Comparison of ENCODE assay signal across 18 cellular contexts in genomic region chr18:10416020-10416419, GRCh38. TPM values are rescaled to one million over a fixed set of nuclear protein-coding genes. Genes with fewer than 3 reads are reported as not detected.
DNase-seq lines count a peak whose midpoint lies in the region; ATAC-seq, FAIRE-seq and TF ChIP-seq lines count a peak whose summit lies in the region.
"Had no signal": no experiment of that assay in that cellular context is flagged by ENCODE, and none has a peak within 500 bp of the region (broad histone marks: within the 10 kb centered on the region; RNA-seq: fewer than 3 reads in every experiment).

No MANE protein-coding gene starts in this region.

- H4K20me1 ChIP-seq in HepG2 (ENCODE audit: insufficient read depth, low read length), result no peaks in the 10 kb centered on the region

- H3K4me2 ChIP-seq in HepG2 (ENCODE audit: low read depth, low read length) (no peak overlapping the region), trophoblast cell (ENCODE audit: low read length) (no peak overlapping the region)

- no peak overlapping the region for H2BK12ac ChIP-seq in trophoblast cell (ENCODE audit: low read length)

- no peaks in the 10 kb centered on the region for H3K4me1 ChIP-seq in HepG2 (ENCODE audit: insufficient read depth, low read length)
- no peaks in the 10 kb centered on the region for H3K4me1 ChIP-seq in right lobe of liver
- peaks cover 42% of the 10 kb centered on the region for H3K4me1 ChIP-seq in foreskin keratinocyte
- no peaks in the 10 kb centered on the region for H3K4me1 ChIP-seq in trophoblast cell (ENCODE audit: control insufficient read depth in 1 of 2, insufficient read depth in 2 of 2, low read length in 2 of 2)

- POLR2A ChIA-PET in HepG2 (lab: Yijun Ruan, JAX), result no interaction called here

- no peak overlapping the region for H3K27ac ChIP-seq in HepG2 (ENCODE audit: extremely low read length, insufficient read depth, low read length)
- H3K27ac ChIP-seq in right lobe of liver, result no peak overlapping the region
- H3K27ac ChIP-seq in foreskin keratinocyte, result peak overlapping the region; percentile 90
- H3K27ac ChIP-seq in trophoblast cell (ENCODE audit: low read depth, low read length), result no peak overlapping the region
- H3K27ac ChIP-seq: GM23248 had no signal

- FAIRE-seq in HepG2 (lab: Jason Lieb, UNC), result no peak
- FAIRE-seq: GM12878, GM18507, H54 had no signal

- H3K18ac ChIP-seq in trophoblast cell (ENCODE audit: low read length), result no peak overlapping the region

- H4K12ac ChIP-seq in trophoblast cell (ENCODE audit: low read depth, low read length), result no peak overlapping the region

- ATAC-seq in HepG2 (no peak), right lobe of liver (no peak), foreskin keratinocyte (no peak), esophagus mucosa (no peak)
- ATAC-seq: GM12878 had no signal

- no peak overlapping the region for H2BK5ac ChIP-seq in trophoblast cell (ENCODE audit: low read depth, low read length, poor library complexity)

- H3K9ac ChIP-seq in HepG2 (ENCODE audit: insufficient read depth, low read depth, low read length) (no peak overlapping the region), trophoblast cell (ENCODE audit: low read length) (no peak overlapping the region)
- H3K9ac ChIP-seq: GM23248 had no signal

- BruUV-seq in HepG2 (replicated peaks; lab: Mats Ljungman, UMichigan), result no TSS peak

- H3K36me3 ChIP-seq in HepG2 (replicated peaks in 1 of 2; ENCODE audit: control insufficient read depth in 1 of 2, insufficient read depth in 2 of 2, low read length in 2 of 2) (no peaks in the 10 kb centered on the region), right lobe of liver (no peaks in the 10 kb centered on the region), trophoblast cell (ENCODE audit: control insufficient read depth in 1 of 2, insufficient read depth in 2 of 2, low read length in 2 of 2) (no peaks in the 10 kb centered on the region)

- no peak overlapping the region for H2AFZ ChIP-seq in HepG2 (ENCODE audit: low read length)
- H2AFZ ChIP-seq in trophoblast cell (ENCODE audit: insufficient read depth, low read length, poor library complexity), result no peak overlapping the region
- H2AFZ ChIP-seq: GM23248 had no signal

- H3K4ac ChIP-seq in trophoblast cell (ENCODE audit: low read depth, low read length), result no peak overlapping the region

- no peak overlapping the region for H2AK5ac ChIP-seq in trophoblast cell (ENCODE audit: low read length)

- no peak overlapping the region for H3K23ac ChIP-seq in trophoblast cell (ENCODE audit: low read length)

- no peak for DNase-seq in HepG2 (ENCODE audit: low spot score)
- no peak for DNase-seq in right lobe of liver
- DNase-seq in foreskin keratinocyte, result no peak
- no peak for DNase-seq in trophoblast cell
- no peak for DNase-seq in activated CD8-positive, alpha-beta memory T cell treated with anti-CD3 and anti-CD28 coated beads, Interleukin-2, amount 50 U/mL, for 48 hours
- no peak for DNase-seq in stimulated activated CD4-positive, alpha-beta T cell treated with anti-CD3 and anti-CD28 coated beads, Interleukin-4, amount 100 ng/mL, for 1 hour
- DNase-seq: 8988T; ACHN; C1 segment of cervical spinal cord; CD4-positive, alpha-beta T cell; DMS79; GM23248 had no signal

- H3K9me3 ChIP-seq in HepG2 (ENCODE audit: low read length), result no peaks in the 10 kb centered on the region
- H3K9me3 ChIP-seq in right lobe of liver, result no peaks in the 10 kb centered on the region
- no peaks in the 10 kb centered on the region for H3K9me3 ChIP-seq in trophoblast cell (ENCODE audit: insufficient read depth, low read depth, low read length)

- TF ChIP-seq CTCF in HepG2 (CRISPR knock-in tag; IDR thresholded peaks at IDR 0.05), result no peak
- TF ChIP-seq CTCF in right lobe of liver (IDR thresholded peaks at IDR 0.05), result no peak
- no peak for TF ChIP-seq CTCF in foreskin keratinocyte (conservative IDR thresholded peaks at IDR 0.05)

- no peak overlapping the region for H3K14ac ChIP-seq in trophoblast cell (ENCODE audit: low read length)

- TF ChIP-seq POLR2A in HepG2 (IDR thresholded peaks at IDR 0.05; ENCODE audit: insufficient read depth in 1 of 2, low read depth in 2 of 2, low read length in 2 of 2) (no peak), right lobe of liver (IDR thresholded peaks at IDR 0.05) (no peak)

- in situ Hi-C loops in HepG2 (cut with HindIII; ENCODE audit: extremely low pct_ligation_motif_present, low pct_unique_long_range_greater_than_20kb), result no loop called here

- H3K79me1 ChIP-seq in trophoblast cell (ENCODE audit: low read length), result no peaks in the 10 kb centered on the region

- no peak overlapping the region for H4K8ac ChIP-seq in trophoblast cell (ENCODE audit: low read depth, low read length)

- H4K91ac ChIP-seq in trophoblast cell (ENCODE audit: low read depth, low read length), result no peak overlapping the region

- no peak for TF ChIP-seq RAD21 in HepG2 (CRISPR knock-in tag; IDR thresholded peaks at IDR 0.05)

- no peak for TF ChIP-seq EP300 in HepG2 (IDR thresholded peaks at IDR 0.05; ENCODE audit: low read depth in 2 of 2, low read length in 2 of 2)
- no peak for TF ChIP-seq EP300 in HepG2 (CRISPR knock-in tag; IDR thresholded peaks at IDR 0.05; ENCODE audit: borderline replicate concordance)

- CTCF ChIA-PET in HepG2 (lab: Yijun Ruan, JAX; ENCODE audit: low intra/inter-chr PET ratio, low total read pairs), result no interaction called here

- peaks cover 0 to 12% of the 10 kb centered on the region in 2 experiments; a peak in 3 of 5 replicates for H3K27me3 ChIP-seq in HepG2 (ENCODE audit: control insufficient read depth in 1 of 2, insufficient read depth in 2 of 2, low read length in 2 of 2)
- H3K27me3 ChIP-seq in right lobe of liver, result no peaks in the 10 kb centered on the region
- no peaks in the 10 kb centered on the region for H3K27me3 ChIP-seq in foreskin keratinocyte
- no peaks in the 10 kb centered on the region for H3K27me3 ChIP-seq in trophoblast cell (ENCODE audit: insufficient read depth, low read length)

- WGBS in HepG2 (ENCODE audit: low lambda C conversion rate), result 25% methylated on average over 9 of the region's 9 CpGs
- WGBS in right lobe of liver (ENCODE audit: insufficient coverage, low coverage, low lambda C conversion rate, missing lambda C conversion rate), result 69% methylated on average over 9 of the region's 9 CpGs
- no CpG with 5 or more reads among the region's 9 CpGs for WGBS in trophoblast cell (ENCODE audit: extremely low coverage, insufficient coverage, insufficient read length)

- intact Hi-C loops in HepG2 (cut with micrococcal nuclease; ENCODE audit: unreplicated experiment), result no loop called here
- intact Hi-C loops in right lobe of liver (cut with DNase I), result no loop called here

- H3K4me3 ChIP-seq in HepG2 (replicated peaks in 1 of 3; ENCODE audit: insufficient read depth in 1 of 3, low read depth in 2 of 3, low read length in 3 of 3), result no peak overlapping the region
- no peak overlapping the region for H3K4me3 ChIP-seq in right lobe of liver
- H3K4me3 ChIP-seq in trophoblast cell (ENCODE audit: low read depth, low read length), result peak overlapping the region; percentile 48
- H3K4me3 ChIP-seq: GM12878, GM23248 had no signal

- no peak overlapping the region for H2BK120ac ChIP-seq in trophoblast cell (ENCODE audit: insufficient read depth, low read length, poor library complexity)

- H3K79me2 ChIP-seq in HepG2 (ENCODE audit: insufficient read depth, low read length), result no peaks in the 10 kb centered on the region
- H3K79me2 ChIP-seq in trophoblast cell (ENCODE audit: control insufficient read depth, insufficient read depth, low read length, poor library complexity), result no peaks in the 10 kb centered on the region

TF ChIP-seq in HepG2, 621 proteins besides CTCF, POLR2A, EP300 and RAD21 (continues in another document):
- no peak for TF ChIP-seq HOXD1 (CRISPR knock-in tag; IDR thresholded peaks at IDR 0.05)
- TF ChIP-seq MAFF (IDR thresholded peaks at IDR 0.05; ENCODE audit: low read depth, low read length), result 0 out of 2 replicates have a peak, but pooled peaks have one; percentile 5
- TF ChIP-seq FOXA1 (IDR thresholded peaks at IDR 0.05), result no peak
- TF ChIP-seq FOXA1 (CRISPR knock-in tag; IDR thresholded peaks at IDR 0.05), result no peak

RNA-seq across cellular contexts. Expression of gene APCDD1, which starts 38.4 kb away (rescaled TPM):
- 2.1 and 2.4 TPM in 2 replicates for total RNA-seq in HepG2 (2016; rRNA removed; fragmentation: Illumina TruSeq; extraction: Trizol)
- total RNA-seq in HepG2 (2016; cell fraction: cytosol; rRNA removed; fragmentation: Illumina TruSeq; extraction: Trizol; ENCODE audit: low read depth), result 0.81 and 0.88 TPM in 2 replicates
- 1.9 and 2.4 TPM in 2 replicates for total RNA-seq in HepG2 (2016; cell fraction: insoluble cytoplasmic fraction; rRNA removed; fragmentation: Illumina TruSeq; extraction: Trizol)
- total RNA-seq in HepG2 (2016; cell fraction: membrane; rRNA removed; fragmentation: Illumina TruSeq; extraction: Trizol), result 2.0 and 2.8 TPM in 2 replicates
- 1.8 and 2.5 TPM in 2 replicates for total RNA-seq in HepG2 (2016; cell fraction: nucleus; rRNA removed; fragmentation: Illumina TruSeq; extraction: Trizol)
- 6.0 and 8.6 TPM in 2 replicates for polyA plus RNA-seq in HepG2 (2011; rRNA removed)
- polyA plus RNA-seq in HepG2 (2011; cell fraction: cytosol; rRNA removed), result 2.7 and 3.7 TPM in 2 replicates
- polyA plus RNA-seq in HepG2 (2011; cell fraction: nucleus; rRNA removed), result 1.5 and 2.6 TPM in 2 replicates
- polyA plus RNA-seq in HepG2 (2012), result 3.1 and 4.2 TPM in 2 replicates
- 1.3 and 2.3 TPM in 2 replicates for polyA plus RNA-seq in HepG2 (2016; cell fraction: cytosol; fragmentation: Illumina TruSeq; extraction: Trizol; ENCODE audit: low read depth)
- 3.1 and 4.7 TPM in 2 replicates for polyA plus RNA-seq in HepG2 (2016; cell fraction: insoluble cytoplasmic fraction; fragmentation: Illumina TruSeq; extraction: Trizol; ENCODE audit: low read depth)
- polyA plus RNA-seq in HepG2 (2016; cell fraction: membrane; fragmentation: Illumina TruSeq; extraction: Trizol; ENCODE audit: low read depth), result 2.5 and 3.6 TPM in 2 replicates
- 3.6 and 4.3 TPM in 2 replicates for polyA plus RNA-seq in HepG2 (2016; cell fraction: nucleus; fragmentation: Illumina TruSeq; extraction: Trizol; ENCODE audit: insufficient read depth, low read depth)
- 8.8 TPM in 1 of 2 replicates, not detected in the other for polyA minus RNA-seq in HepG2 (2011; rRNA and poly(A)+ RNA removed; ENCODE audit: low replicate concordance)
- polyA minus RNA-seq in HepG2 (2011; cell fraction: cytosol; rRNA and poly(A)+ RNA removed), result 1.5 and 3.5 TPM in 2 replicates
- 2.3 and 2.5 TPM in 2 replicates for polyA minus RNA-seq in HepG2 (2011; cell fraction: nucleus; rRNA and poly(A)+ RNA removed)
- 1 to 10 TPM in 2 of 6 experiments, under 1 TPM in 4; 0.42 to 2.7 (median 0.71) TPM for total RNA-seq in right lobe of liver
- 2.8 and 5.6 TPM in 2 replicates for total RNA-seq in foreskin keratinocyte
- 2.0 and 4.8 TPM in 2 replicates for polyA plus RNA-seq in foreskin keratinocyte
- 0.81 and 1.4 TPM in 2 replicates for polyA plus RNA-seq in trophoblast cell (2013)
- total RNA-seq in esophagus mucosa, result 42.2 TPM
- total RNA-seq: CD4-positive, alpha-beta T cell; G401; GM12878; GM23248; HT-29 had no signal
- polyA plus RNA-seq: GM12878 had no signal
